25 cellular contexts compared by ENCODE assay signal in genomic region chr21:36732217-36732616, GRCh38. TPM values are rescaled to one million over a fixed set of nuclear protein-coding genes. Genes with fewer than 3 reads are reported as not detected.
"Had no signal": no experiment of that assay in that cellular context is flagged by ENCODE, and none has a peak within 500 bp of the region (broad histone marks: within the 10 kb centered on the region; RNA-seq: fewer than 3 reads in every experiment).

No MANE protein-coding gene starts in this region.

- H3K27ac Mint-ChIP-seq: endodermal cell, naive B cell had no signal

- ATAC-seq: foreskin keratinocyte, left ventricle myocardium superior, psoas muscle, right lobe of liver had no signal

- DNase-seq: effector CD4-positive, alpha-beta T cell; erythroblast; foreskin keratinocyte; hypothalamus; islet precursor cell; left ventricle myocardium superior; mesenchymal stem cell; naive B cell; psoas muscle; retina; right lobe of liver; stimulated activated CD4-positive, alpha-beta T cell treated with anti-CD3 and anti-CD28 coated beads, Interleukin-15, amount 100 ng/mL, for 24 hours; stimulated activated CD4-positive, alpha-beta T cell treated with anti-CD3 and anti-CD28 coated beads, Interleukin-1b, Interleukin-23, amount 100 ng/mL, for 48 hours; stimulated activated CD4-positive, alpha-beta T cell treated with anti-CD3 and anti-CD28 coated beads, Interleukin-4, amount 100 ng/mL, for 24 hours; stimulated activated naive CD4-positive, alpha-beta T cell; substantia nigra; transverse colon had no signal

- H3K4me1 Mint-ChIP-seq: naive B cell had no signal

- H3K27ac ChIP-seq: coronary artery, foreskin keratinocyte, psoas muscle, right lobe of liver, stomach, thoracic aorta, transverse colon had no signal

- H3K4me3 Mint-ChIP-seq: endodermal cell, naive B cell, nephron had no signal

RNA-seq across cellular contexts. Expression of gene SIM2, which starts 33.3 kb away (rescaled TPM):
- total RNA-seq: dermis microvascular lymphatic vessel endothelial cell, endodermal cell, endothelial cell of umbilical vein, foreskin keratinocyte, left ventricle myocardium superior, lung, right lobe of liver, thoracic aorta had no signal
